18 cellular contexts compared by ENCODE assay signal in the genomic region with DNA sequence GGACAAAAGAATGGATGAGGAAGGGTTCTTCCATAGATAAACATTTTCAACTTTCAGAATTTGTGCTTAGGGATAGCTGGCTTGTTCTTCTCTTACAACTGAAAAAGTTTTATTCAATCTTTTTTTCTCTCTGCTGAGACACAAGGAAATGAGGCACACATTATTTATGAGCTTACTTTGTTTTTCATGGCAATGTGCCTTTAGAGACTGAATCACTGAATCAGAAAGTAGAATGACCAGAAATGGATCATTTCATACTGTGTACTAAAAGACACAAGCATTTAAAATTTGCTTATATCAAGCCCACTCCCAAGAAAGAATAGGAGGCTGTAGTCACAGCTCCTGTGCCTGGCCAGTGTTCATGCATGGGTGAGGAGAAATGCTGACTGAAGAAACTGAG.
DNase-seq lines count a peak whose midpoint lies in the region; ATAC-seq and TF ChIP-seq lines count a peak whose summit lies in the region.
"Had no signal": no experiment of that assay in that cellular context is flagged by ENCODE, and none has a peak within 500 bp of the region (broad histone marks: within the 10 kb centered on the region; RNA-seq: fewer than 3 reads in every experiment).

No MANE protein-coding gene starts in this region.

- H3K27me3 ChIP-seq in ACC112 (ENCODE audit: insufficient read depth, low read length) = no peaks in the 10 kb centered on the region
- H3K27me3 ChIP-seq: Peyer's patch, sigmoid colon had no signal

- peak overlapping the region; percentile 40 for H3K4me3 ChIP-seq in ACC112 (ENCODE audit: low read depth, low read length)
- no peak overlapping the region for H3K4me3 ChIP-seq in cardiac fibroblast (replicated peaks in 1 of 2; ENCODE audit: low read depth in 2 of 2, low read length in 2 of 2)
- H3K4me3 ChIP-seq: Peyer's patch, sigmoid colon had no signal

- H3K4me1 ChIP-seq in ACC112 (ENCODE audit: control insufficient read depth, insufficient read depth, low read length, unreplicated experiment) = peaks cover 14% of the 10 kb centered on the region
- H3K4me1 ChIP-seq: parathyroid adenoma, Peyer's patch, sigmoid colon had no signal

- DNase-seq in HT1080 (ENCODE audit: low read depth) = peak; percentile 61
- peak; percentile 30 to 63 for DNase-seq in cardiac fibroblast (ENCODE audit: low read depth in 2 of 2)
- DNase-seq in kidney tubule cell (ENCODE audit: low spot score) = peak; percentile 27
- DNase-seq in SIG-M5 (lab: John Stamatoyannopoulos, UW) = no peak
- no peak for DNase-seq in activated gamma-delta T cell (lab: John Stamatoyannopoulos, UW)
- DNase-seq: activated effector memory CD4-positive, alpha-beta T cell treated with Interleukin-2 at 50 U/mL for 16 hours; DMS53; naive thymus-derived CD4-positive, alpha-beta T cell; NCI-H2029; NCI-H446 treated with DMSO at 0.1 percent for 48 hours; Peyer's patch; sigmoid colon; stimulated activated naive CD8-positive, alpha-beta T cell treated with anti-CD3 and anti-CD28 coated beads, Interleukin-15, amount 100 ng/mL, for 72 hours had no signal

- no peaks in the 10 kb centered on the region for H3K79me2 ChIP-seq in ACC112 (ENCODE audit: control insufficient read depth, insufficient read depth, low read length, unreplicated experiment)
- H3K79me2 ChIP-seq: parathyroid adenoma had no signal

- H3K36me3 ChIP-seq in ACC112 (ENCODE audit: insufficient read depth, low read length) = no peaks in the 10 kb centered on the region
- H3K36me3 ChIP-seq: Peyer's patch, sigmoid colon had no signal

- peak overlapping the region; percentile 39 for H2AFZ ChIP-seq in ACC112 (ENCODE audit: low read length, unreplicated experiment)
- H2AFZ ChIP-seq: parathyroid adenoma had no signal

- H3K27ac ChIP-seq in ACC112 (ENCODE audit: low read depth, low read length) = peak overlapping the region; percentile 37
- H3K27ac ChIP-seq: parathyroid adenoma, Peyer's patch, sigmoid colon had no signal

- no peak for ATAC-seq in HG03571 (IDR thresholded peaks at IDR 0.05; ENCODE audit: unreplicated experiment)
- ATAC-seq in GM18502 (IDR thresholded peaks at IDR 0.05; ENCODE audit: poor library complexity, unreplicated experiment) = no peak
- ATAC-seq: activated CD4-positive, CD25-positive, alpha-beta regulatory T cell treated with anti-CD3 and anti-CD28 coated beads, Interleukin-2, amount 50 U/mL, for 24 hours; naive thymus-derived CD4-positive, alpha-beta T cell; stimulated activated naive CD8-positive, alpha-beta T cell treated with anti-CD3 and anti-CD28 coated beads, Interleukin-15, amount 100 ng/mL, for 72 hours had no signal

- no peak for TF ChIP-seq CTCF in cardiac fibroblast (IDR thresholded peaks at IDR 0.05; ENCODE audit: low read depth, low read length)

Comparison
In these comparisons a context has a peak if more than half of its experiments do, and no peak if none do; other contexts are left out.
1. DNase-seq: peak in HT1080 (single experiment), cardiac fibroblast (2 of 2) and kidney tubule cell (single experiment); none in SIG-M5 (single experiment) and activated gamma-delta T cell (single experiment).